Comparison of ENCODE assay signal across 8 cellular contexts in genomic region chr1:42958488-42959317, GRCh38.
A peak's percentile ranks its signal among the peaks of the same experiment; 100 is the strongest.
DNase-seq lines count a peak whose midpoint lies in the region; ATAC-seq and TF ChIP-seq lines count a peak whose summit lies in the region.

TSS of gene SLC2A1 (minus strand) at chr1:42958868. CDS start at chr1:42958651, 217 bp downstream.

- DNase-seq in NCI-H187 treated with DMSO at 0.1 percent for 48 hours (lab: John Stamatoyannopoulos, UW) (peak; percentile 64), T-helper 22 cell (ENCODE audit: low read depth) (peak; percentile 94), astrocyte of the cerebellum (ENCODE audit: low read depth) (peak; percentile 71), hippocampal formation (lab: John Stamatoyannopoulos, UW) (peak; percentile 89 to 96), retinal pigment epithelial cell (ENCODE audit: low read depth) (peak; percentile 93), OCI-M2 (lab: John Stamatoyannopoulos, UW; ENCODE audit: unreplicated experiment) (no peak)

- TF ChIP-seq CTCF in astrocyte of the cerebellum (IDR thresholded peaks at IDR 0.05; ENCODE audit: low read depth, low read length, missing control alignments), result no peak
- TF ChIP-seq CTCF in retinal pigment epithelial cell (conservative IDR thresholded peaks at IDR 0.05; ENCODE audit: low read depth, low read length), result no peak

- H3K4me3 ChIP-seq in astrocyte of the cerebellum (ENCODE audit: low read depth, low read length) (peak within 1 kb of the TSS; percentile 87), retinal pigment epithelial cell (ENCODE audit: low read length) (peak within 1 kb of the TSS; percentile 100)

- TF ChIP-seq POLR2A in GM18505 (IDR thresholded peaks at IDR 0.05; ENCODE audit: borderline replicate concordance, extremely low read depth, insufficient read depth, insufficient read length), result peak; percentile 96

- in situ Hi-C loops in astrocyte of the cerebellum (cut with HindIII; ENCODE audit: low sequenced_read_pairs), result no loop called here

- ATAC-seq in GM18505 (IDR thresholded peaks at IDR 0.05; ENCODE audit: unreplicated experiment) (peak; percentile 75), HG02970 (IDR thresholded peaks at IDR 0.05; ENCODE audit: low FRiP score, unreplicated experiment) (peak; percentile 59)
